Comparison of ENCODE assay signal across 22 cellular contexts in genomic region chr2:169963786-169964185, GRCh38.
DNase-seq lines count a peak whose midpoint lies in the region; FAIRE-seq and TF ChIP-seq lines count a peak whose summit lies in the region.
"Had no signal": no experiment of that assay in that cellular context is flagged by ENCODE, and none has a peak within 500 bp of the region (broad histone marks: within the 10 kb centered on the region; RNA-seq: fewer than 3 reads in every experiment).

No MANE protein-coding gene starts in this region.

- no peak overlapping the region for H3K4me3 ChIP-seq in choroid plexus epithelial cell (ENCODE audit: low read depth, low read length)
- no peak overlapping the region for H3K4me3 ChIP-seq in small intestine (ENCODE audit: low read depth in 1 of 2, low read length in 2 of 2)

- peaks cover 0 to 7% of the 10 kb centered on the region in 2 donors for H3K36me3 ChIP-seq in small intestine (ENCODE audit: control insufficient read depth in 2 of 2, insufficient read depth in 2 of 2, low read length in 2 of 2)

- DNase-seq in NOMO-1 treated with DMSO at 0.1 percent for 48 hours (lab: John Stamatoyannopoulos, UW; ENCODE audit: unreplicated experiment) = peak; percentile 2
- DNase-seq in NOMO-1 (lab: John Stamatoyannopoulos, UW; ENCODE audit: unreplicated experiment in 2 of 2) = no peak
- peak; percentile 63 for DNase-seq in choroid plexus epithelial cell (ENCODE audit: low read depth)
- no peak for DNase-seq in frontal cortex (ENCODE audit: low spot score in 2 of 2)
- DNase-seq in small intestine = no peak
- DNase-seq in AG08395 (ENCODE audit: low spot score) = no peak
- DNase-seq in anterior cingulate cortex (lab: John Stamatoyannopoulos, UW) = no peak
- no peak for DNase-seq in NCI-H524 treated with DMSO at 0.1 percent for 48 hours (lab: John Stamatoyannopoulos, UW)
- DNase-seq: BE2C; CD4-positive, CD25-positive, alpha-beta regulatory T cell; COR-L47; EL; NCI-H1417 treated with DMSO at 0.1 percent for 48 hours; NCI-H187 treated with DMSO at 0.1 percent for 48 hours; NCI-H2227 treated with DMSO at 0.1 percent for 48 hours; NCI-H510A treated with DMSO at 0.1 percent for 48 hours; NCI-H82 had no signal

- no peaks in the 10 kb centered on the region for H3K4me1 ChIP-seq in small intestine (ENCODE audit: control insufficient read depth in 2 of 2, insufficient read depth in 1 of 2, low read depth in 1 of 2, low read length in 1 of 2)
- H3K4me1 ChIP-seq: BE2C had no signal

- no peak overlapping the region for H3K27ac ChIP-seq in small intestine (ENCODE audit: low read depth in 1 of 2, low read length in 1 of 2)
- H3K27ac ChIP-seq: 22Rv1, KMS-11 had no signal

- no peaks in the 10 kb centered on the region for H3K9me3 ChIP-seq in small intestine (ENCODE audit: control insufficient read depth, low read depth)
- H3K9me3 ChIP-seq: BE2C had no signal

- peak; percentile 90 for FAIRE-seq in frontal cortex (lab: Jason Lieb, UNC)
- peak; percentile 79 for FAIRE-seq in small intestine (lab: Jason Lieb, UNC)
- FAIRE-seq: GM12892, GM18507, HepG2 had no signal

- TF ChIP-seq CTCF in choroid plexus epithelial cell (conservative IDR thresholded peaks at IDR 0.05; ENCODE audit: low read depth, low read length) = no peak

- no peaks in the 10 kb centered on the region for H3K27me3 ChIP-seq in small intestine (ENCODE audit: control insufficient read depth in 2 of 2, insufficient read depth in 2 of 2, low read length in 2 of 2)
- H3K27me3 ChIP-seq: BE2C had no signal

Comparison
In these comparisons a context has a peak if more than half of its experiments do, and no peak if none do; other contexts are left out.
1. DNase-seq: peak in NOMO-1 treated with DMSO at 0.1 percent for 48 hours (single experiment) and choroid plexus epithelial cell (single experiment); none in NOMO-1 (0 of 2), frontal cortex (0 of 2), small intestine (single experiment), AG08395 (single experiment), anterior cingulate cortex (0 of 58) and NCI-H524 treated with DMSO at 0.1 percent for 48 hours (single experiment).